In the genomic region with DNA sequence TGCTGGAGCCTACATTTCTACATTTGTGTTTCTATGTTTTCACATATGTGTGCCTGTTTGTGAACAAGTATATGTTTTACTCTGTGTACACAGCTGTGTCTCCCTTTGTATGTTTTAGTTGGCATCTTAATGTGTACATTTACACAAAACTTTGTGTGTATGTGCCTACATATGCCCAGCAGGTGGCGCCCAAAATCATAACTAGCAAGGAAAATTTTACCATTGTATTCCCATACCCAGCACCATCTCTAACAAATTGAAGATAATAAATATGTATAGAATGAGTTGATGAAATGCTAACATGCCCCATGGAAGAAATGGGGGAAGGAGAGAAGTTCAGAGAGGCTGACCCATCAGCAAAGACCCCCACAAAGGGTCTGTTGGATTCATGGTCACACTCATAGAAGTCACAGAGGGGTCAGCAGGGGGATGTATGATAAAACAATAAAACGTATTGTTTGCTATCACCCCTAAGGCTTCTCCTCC, we compare ENCODE assay signal across 8 cellular contexts. TPM values are rescaled to one million over a fixed set of nuclear protein-coding genes. Genes with fewer than 3 reads are reported as not detected.
DNase-seq lines count a peak whose midpoint lies in the region; ATAC-seq, FAIRE-seq and TF ChIP-seq lines count a peak whose summit lies in the region.

No MANE protein-coding gene starts in this region.

- H3K79me2 ChIP-seq in GM23248 (ENCODE audit: insufficient read depth): no peaks in the 10 kb centered on the region

- H3K9me3 ChIP-seq in GM23248 (ENCODE audit: low read depth): no peaks in the 10 kb centered on the region

- FAIRE-seq in bronchial epithelial cell (lab: Jason Lieb, UNC): no peak

- no peaks in the 10 kb centered on the region for H3K9me2 ChIP-seq in GM23248 (ENCODE audit: insufficient read depth)

- H3F3A ChIP-seq in GM23248 (ENCODE audit: insufficient read depth): peaks cover 10% of the 10 kb centered on the region; the same call in 1 of the 2 replicates

- H3K4me1 ChIP-seq in GM23248 (ENCODE audit: insufficient read depth): no peaks in the 10 kb centered on the region

- H3K27me3 ChIP-seq in GM23248 (replicated peaks; ENCODE audit: insufficient read depth) (no peaks in the 10 kb centered on the region), bronchial epithelial cell (ENCODE audit: control insufficient read depth, insufficient read depth, low read length) (no peaks in the 10 kb centered on the region)

- DNase-seq in AG09319 (ENCODE audit: extremely low read depth, low read depth) (peak; percentile 40), GM23248 (peak; percentile 84), NCI-H2196 treated with DMSO at 0.1 percent for 48 hours (lab: John Stamatoyannopoulos, UW; ENCODE audit: unreplicated experiment) (peak; percentile 57), activated B cell treated with CpG ODN at 0.5 μM for 24 hours (peak; percentile 45), bronchial epithelial cell (ENCODE audit: low read depth) (peak; percentile 63), left lobe of liver (ENCODE audit: low spot score) (peak; percentile 75)
- peak; percentile 65 to 70 for DNase-seq in stimulated activated CD4-positive, alpha-beta T cell treated with anti-CD3 and anti-CD28 coated beads, Interleukin-4, amount 100 ng/mL, for 4 hours

- H3K9me3 Mint-ChIP-seq in activated B cell treated with CpG ODN at 0.5 μM for 24 hours: no peaks in the 10 kb centered on the region

- H3K4me3 ChIP-seq in GM23248 (no peak overlapping the region), bronchial epithelial cell (ENCODE audit: low read depth, low read length) (no peak overlapping the region)

- no peaks in the 10 kb centered on the region for H4K20me1 ChIP-seq in GM23248 (ENCODE audit: insufficient read depth)

- POLR2A ChIA-PET in activated B cell treated with CpG ODN at 0.5 μM for 24 hours (lab: Charles Lee): interaction anchor here (1.0 kb wide), 1 partner anchor 98 kb away, joined by 3 read pairs; no protein-coding TSS in a partner anchor

- peak; percentile 69 for TF ChIP-seq CTCF in AG09319 (IDR thresholded peaks at IDR 0.05; ENCODE audit: low read depth, low read length)
- peak; percentile 31 for TF ChIP-seq CTCF in activated B cell treated with CpG ODN at 0.5 μM for 24 hours (IDR thresholded peaks at IDR 0.05)
- TF ChIP-seq CTCF in bronchial epithelial cell (IDR thresholded peaks at IDR 0.05; ENCODE audit: insufficient read depth, low read length, severe bottlenecking): peak; percentile 53

- H2AFZ ChIP-seq in GM23248: no peak overlapping the region

- intact Hi-C loops in activated B cell treated with CpG ODN at 0.5 μM for 24 hours (cut with micrococcal nuclease): loop anchor here (1.0 to 10.0 kb wide), 5 partner anchors 100 to 569 kb away; a partner anchor contains a TSS

- no peak overlapping the region for H3K4me3 Mint-ChIP-seq in activated B cell treated with CpG ODN at 0.5 μM for 24 hours

- peak; percentile 30 for ATAC-seq in activated B cell treated with CpG ODN at 0.5 μM for 24 hours (ENCODE audit: low read depth)
- peak; percentile 77 for ATAC-seq in left lobe of liver
- no peak for ATAC-seq in HG02571 (IDR thresholded peaks at IDR 0.05; ENCODE audit: unreplicated experiment)

- peaks cover 49% of the 10 kb centered on the region for H3K4me1 Mint-ChIP-seq in activated B cell treated with CpG ODN at 0.5 μM for 24 hours

- no peak overlapping the region for H3K27ac Mint-ChIP-seq in activated B cell treated with CpG ODN at 0.5 μM for 24 hours

- H3K27me3 Mint-ChIP-seq in activated B cell treated with CpG ODN at 0.5 μM for 24 hours: no peaks in the 10 kb centered on the region

- no peak overlapping the region for H3K9ac ChIP-seq in GM23248

- H3K27ac ChIP-seq in GM23248: no peak overlapping the region

- no peaks in the 10 kb centered on the region for H3K36me3 Mint-ChIP-seq in activated B cell treated with CpG ODN at 0.5 μM for 24 hours (ENCODE audit: low read depth)

- H3K4me2 ChIP-seq in GM23248 (ENCODE audit: unreplicated experiment): no peak overlapping the region

- in situ Hi-C loops in GM23248 (cut with MboI): loop anchor here (10.0 kb wide), 2 partner anchors 99 to 229 kb away; no protein-coding TSS in a partner anchor

- 47 to 48% methylated on average over 2 of the region's 2 CpGs for WGBS in GM23248 (ENCODE audit: low coverage in 1 of 2, low lambda C conversion rate in 2 of 2, missing lambda C conversion rate in 2 of 2), 2 experiments

- H3K36me3 ChIP-seq in GM23248 (ENCODE audit: low read depth) (no peaks in the 10 kb centered on the region), bronchial epithelial cell (ENCODE audit: control insufficient read depth, insufficient read depth, low read length) (no peaks in the 10 kb centered on the region)

- CTCF ChIA-PET in activated B cell treated with CpG ODN at 0.5 μM for 24 hours (lab: Charles Lee): interaction anchor here (0.8 to 5.8 kb wide), 31 partner anchors 10 to 233 kb away, joined by 3 to 104 read pairs (median 6); no protein-coding TSS in a partner anchor

RNA-seq across cellular contexts. Expression of a gene that starts 48.1 kb away (rescaled TPM):
- 9.9 and 12.8 TPM in 2 replicates for total RNA-seq in GM23248 (2014; rRNA removed; shearing (Covaris generic))
- polyA plus RNA-seq in GM23248 (2016; fragmentation: Nextera tagmentation; extraction: Ambion mirVana): 0.95 and 1.2 TPM in 2 replicates
- total RNA-seq in activated B cell treated with CpG ODN at 0.5 μM for 24 hours (0.24 TPM in 1 of 2 replicates, not detected in the other), bronchial epithelial cell (0.38 and 0.79 TPM in 2 replicates), left lobe of liver (14.2 TPM)
